14 cellular contexts compared by ENCODE assay signal in genomic region chr17:48812001-48812400, GRCh38. TPM values are rescaled to one million over a fixed set of nuclear protein-coding genes. Genes with fewer than 3 reads are reported as not detected.
DNase-seq lines count a peak whose midpoint lies in the region; ATAC-seq, FAIRE-seq and TF ChIP-seq lines count a peak whose summit lies in the region.
"Had no signal": no experiment of that assay in that cellular context is flagged by ENCODE, and none has a peak within 500 bp of the region (broad histone marks: within the 10 kb centered on the region; RNA-seq: fewer than 3 reads in every experiment).

No MANE protein-coding gene starts in this region.

- H2BK120ac ChIP-seq in H1 (replicated peaks; ENCODE audit: low read depth, low read length): no peak overlapping the region

- H3K56ac ChIP-seq in H1 (replicated peaks; ENCODE audit: insufficient read length, low read depth, low read length): no peak overlapping the region

- no peak overlapping the region for H2BK15ac ChIP-seq in H1 (ENCODE audit: low read length)

- no peak for ATAC-seq in GM23338
- ATAC-seq in mucosa of descending colon: peak; percentile 44
- no peak for ATAC-seq in HG03196 (IDR thresholded peaks at IDR 0.05; ENCODE audit: unreplicated experiment)

- no peaks in the 10 kb centered on the region for H3K9me3 Mint-ChIP-seq in GM23338
- H3K9me3 Mint-ChIP-seq: CD8-positive, alpha-beta memory T cell had no signal

- no peak overlapping the region for H4K5ac ChIP-seq in H1 (ENCODE audit: insufficient read length, low read depth, low read length)

- H3K36me3 ChIP-seq in GM23338 (ENCODE audit: insufficient read depth) (no peaks in the 10 kb centered on the region), H1 (ENCODE audit: control insufficient read depth in 2 of 4, insufficient read depth in 4 of 4, low read length in 3 of 4) (no peaks in the 10 kb centered on the region), mucosa of descending colon (ENCODE audit: low read depth) (no peaks in the 10 kb centered on the region), tibial artery (no peaks in the 10 kb centered on the region)
- H3K36me3 ChIP-seq: BLaER1 had no signal

- CTCF ChIA-PET in H1 (lab: Charles Lee; ENCODE audit: partially characterized antibody): interaction anchor here (0.6 to 88.5 kb wide), 10 partner anchors 8 to 137 kb away, joined by 3 to 2590 read pairs (median 11); partner anchors contain the start of genes ATP5MC1, CALCOCO2, PRAC1 and PRAC2

- peaks cover 5% of the 10 kb centered on the region for H3K27me3 Mint-ChIP-seq in GM23338 (ENCODE audit: insufficient read depth, low read depth, poor library complexity)

- H4K8ac ChIP-seq in H1 (ENCODE audit: extremely low read depth, insufficient read depth, low read length): no peak overlapping the region

- no peak overlapping the region for H2BK12ac ChIP-seq in H1 (ENCODE audit: low read depth, low read length)

- no peaks in the 10 kb centered on the region for H3K9me2 ChIP-seq in GM23338 (ENCODE audit: insufficient read depth)

- TF ChIP-seq CTCF in GM23338 (conservative IDR thresholded peaks at IDR 0.05; ENCODE audit: low read depth in 2 of 2) (no peak), H1 (IDR thresholded peaks at IDR 0.05; ENCODE audit: control extremely low read depth in 1 of 3, insufficient read depth in 1 of 3, low read depth in 1 of 3, low read length in 3 of 3) (no peak), mucosa of descending colon (IDR thresholded peaks at IDR 0.05) (no peak), tibial artery (IDR thresholded peaks at IDR 0.05) (no peak)

- intact Hi-C loops in mucosa of descending colon (cut with DNase I, micrococcal nuclease) (no loop called here), tibial artery (cut with DNase I; ENCODE audit: low total_unique reads) (no loop called here)

- POLR2A ChIA-PET in H1 (lab: Charles Lee; ENCODE audit: partially characterized antibody): interaction anchor here (0.9 to 1.4 kb wide), 3 partner anchors 20 to 67 kb away, joined by 3 to 5 read pairs (median 4); no protein-coding TSS in a partner anchor

- no peak overlapping the region for H3K27ac Mint-ChIP-seq in GM23338
- H3K27ac Mint-ChIP-seq: CD8-positive, alpha-beta memory T cell had no signal

- no peaks in the 10 kb centered on the region; the same call in 1 of the 2 replicates for H3K23me2 ChIP-seq in H1 (ENCODE audit: low read depth, low read length)

- TF ChIP-seq RAD21 in H1 (IDR thresholded peaks at IDR 0.05 in 1 of 2, conservative IDR thresholded peaks at IDR 0.05 in 1 of 2; ENCODE audit: low read depth in 2 of 2, low read length in 2 of 2): no peak

- H3K4me2 ChIP-seq in GM23338: no peak overlapping the region
- 0 out of 4 replicates have a peak overlapping the region, but pooled peaks of 1 of the 2 experiments have one; percentile 29 for H3K4me2 ChIP-seq in H1 (ENCODE audit: insufficient read depth in 1 of 2, low read depth in 2 of 2, low read length in 2 of 2)
- H3K4me2 ChIP-seq: BLaER1 had no signal

- H3K4ac ChIP-seq in H1 (replicated peaks; ENCODE audit: insufficient read length, low read depth, low read length): no peak overlapping the region

- DNase-seq in DMS53 (lab: John Stamatoyannopoulos, UW): peak; percentile 21
- no peak for DNase-seq in DMS53 treated with DMSO at 0.1 percent for 48 hours (lab: John Stamatoyannopoulos, UW; ENCODE audit: unreplicated experiment)
- DNase-seq in GM23338 (ENCODE audit: low spot score): peak; percentile 22
- DNase-seq in H1 (ENCODE audit: low read depth in 1 of 2, low spot score in 2 of 2): no peak
- no peak for DNase-seq in mucosa of descending colon
- DNase-seq in tibial artery: no peak
- no peak for DNase-seq in germinal center (ENCODE audit: low spot score)
- DNase-seq: Caco-2; CD8-positive, alpha-beta memory T cell; H7 had no signal

- H3K9me3 ChIP-seq in H1 (ENCODE audit: insufficient read depth in 2 of 2, low read depth in 1 of 2, low read length in 1 of 2): no peaks in the 10 kb centered on the region
- H3K9me3 ChIP-seq in mucosa of descending colon: no peaks in the 10 kb centered on the region
- no peaks in the 10 kb centered on the region for H3K9me3 ChIP-seq in tibial artery
- H3K9me3 ChIP-seq: BLaER1, Caco-2 had no signal

- H3K27ac ChIP-seq in GM23338 (ENCODE audit: low read depth) (no peak overlapping the region), H1 (ENCODE audit: low read depth, low read length) (no peak overlapping the region), tibial artery (no peak overlapping the region)
- H3K27ac ChIP-seq: 22Rv1, BLaER1 had no signal

- peaks cover 11% of the 10 kb centered on the region; the same call in 1 of the 2 replicates for H3K27me3 ChIP-seq in GM23338 (ENCODE audit: insufficient read depth)
- H3K27me3 ChIP-seq in H1 (replicated peaks in 1 of 4; ENCODE audit: control insufficient read depth in 3 of 4, extremely low read depth in 1 of 4, insufficient read depth in 3 of 4, low read length in 3 of 4): no peaks in the 10 kb centered on the region
- H3K27me3 ChIP-seq in tibial artery: peaks cover 0 to 28% of the 10 kb centered on the region in 2 donors

- no peak overlapping the region for H4K91ac ChIP-seq in H1 (replicated peaks; ENCODE audit: insufficient read length, low read length)

- no peak overlapping the region for H2BK20ac ChIP-seq in H1 (ENCODE audit: low read length)

- peaks cover 9% of the 10 kb centered on the region for H3K4me1 Mint-ChIP-seq in GM23338

- H3K79me2 ChIP-seq in GM23338 (replicated peaks; ENCODE audit: insufficient read depth): no peaks in the 10 kb centered on the region
- H3K79me2 ChIP-seq in H1 (ENCODE audit: control insufficient read depth in 1 of 2, insufficient read depth in 2 of 2, low read length in 2 of 2): no peaks in the 10 kb centered on the region

- no peak for FAIRE-seq in H1 (lab: Jason Lieb, UNC)

- no peak overlapping the region for H2AK5ac ChIP-seq in H1 (ENCODE audit: low read depth, low read length)

- no peaks in the 10 kb centered on the region; the same call in 2 of the 3 replicates for H3K36me3 Mint-ChIP-seq in GM23338 (ENCODE audit: low read depth)
- H3K36me3 Mint-ChIP-seq: CD8-positive, alpha-beta memory T cell had no signal

- no peak for TF ChIP-seq POLR2A in H1 (IDR thresholded peaks at IDR 0.05; ENCODE audit: control extremely low read depth in 1 of 2, low read depth in 2 of 2, low read length in 2 of 2)

- no peak overlapping the region for H2AFZ ChIP-seq in GM23338
- no peak overlapping the region for H2AFZ ChIP-seq in H1 (ENCODE audit: low read length)

- peaks cover 9% of the 10 kb centered on the region for H3K4me1 ChIP-seq in GM23338 (ENCODE audit: insufficient read depth)
- H3K4me1 ChIP-seq in H1 (replicated peaks in 1 of 4; ENCODE audit: control insufficient read depth in 3 of 4, insufficient read depth in 4 of 4, low read length in 3 of 4): peaks cover 0 to 4% (median 0%) of the 10 kb centered on the region in 4 experiments; a peak in 1 of 7 replicates
- peaks cover 27% of the 10 kb centered on the region for H3K4me1 ChIP-seq in mucosa of descending colon (ENCODE audit: low read depth)
- peaks cover 0 to 8% (median 7%) of the 10 kb centered on the region in 4 donors for H3K4me1 ChIP-seq in tibial artery

- H3K79me1 ChIP-seq in H1 (ENCODE audit: low read depth, low read length): no peaks in the 10 kb centered on the region

- WGBS in H1 (ENCODE audit: extremely low coverage in 1 of 2, insufficient coverage in 1 of 2, insufficient read length in 1 of 2, insufficient replicate concordance in 2 of 2, low coverage in 1 of 2, low lambda C conversion rate in 2 of 2, missing lambda C conversion rate in 1 of 2), 2 experiments: 71% methylated on average over 3 of the region's 3 CpGs; no CpG with 5 or more reads in 1 of the 2 experiments

- no peaks in the 10 kb centered on the region for H4K20me1 ChIP-seq in GM23338 (replicated peaks; ENCODE audit: insufficient read depth)
- no peaks in the 10 kb centered on the region for H4K20me1 ChIP-seq in H1 (replicated peaks in 1 of 2; ENCODE audit: control insufficient read depth in 1 of 2, insufficient read depth in 2 of 2, low read length in 2 of 2)
- H4K20me1 ChIP-seq: BLaER1 had no signal

- H3K14ac ChIP-seq in H1 (ENCODE audit: insufficient read length): no peak overlapping the region

- no peak overlapping the region for H3K4me3 Mint-ChIP-seq in GM23338
- H3K4me3 Mint-ChIP-seq: CD8-positive, alpha-beta memory T cell had no signal

- H3F3A ChIP-seq in GM23338 (replicated peaks; ENCODE audit: low read depth): no peaks in the 10 kb centered on the region

- no peak overlapping the region for H2BK5ac ChIP-seq in H1 (ENCODE audit: low read depth, low read length)

- no peak overlapping the region for H3K9ac ChIP-seq in H1 (replicated peaks in 1 of 4; ENCODE audit: extremely low read depth in 1 of 4, low read depth in 3 of 4, low read length in 3 of 4)
- H3K9ac ChIP-seq: BLaER1 had no signal

- no peak for TF ChIP-seq EP300 in H1 (IDR thresholded peaks at IDR 0.05; ENCODE audit: borderline replicate concordance in 1 of 2, low read depth in 2 of 2, low read length in 2 of 2)

- no peak overlapping the region for H3K18ac ChIP-seq in H1 (ENCODE audit: extremely low read depth, low read length)

- H3K4me3 ChIP-seq in GM23338: no peak overlapping the region
- H3K4me3 ChIP-seq in H1 (ENCODE audit: extremely low read depth in 1 of 4, insufficient read depth in 2 of 4, low read depth in 3 of 4, low read length in 4 of 4): no peak overlapping the region
- no peak overlapping the region for H3K4me3 ChIP-seq in mucosa of descending colon
- no peak overlapping the region for H3K4me3 ChIP-seq in tibial artery
- H3K4me3 ChIP-seq: BLaER1 had no signal

- H3K23ac ChIP-seq in H1 (ENCODE audit: insufficient read length): no peak overlapping the region

RNA-seq across cellular contexts. Expression of gene TTLL6, which starts 5.0 kb away (rescaled TPM):
- 1.9 and 2.3 TPM in 2 replicates for total RNA-seq in GM23338 (2014; rRNA removed; shearing (Covaris generic))
- polyA plus RNA-seq in GM23338 (2016; fragmentation: Nextera tagmentation; extraction: Ambion mirVana) (3.5 and 4.7 TPM in 2 replicates), H1 (2011; rRNA removed) (4.3 and 5.0 TPM in 2 replicates)
- total RNA-seq in H1 (2021; fragmentation: NEBNext Ultra II Directional; extraction: Animal tissue kit (Norgen Biotek cat#: 25700)): 2.6 and 2.7 TPM in 2 replicates
- polyA plus RNA-seq in H1 (2011; cell fraction: cytosol; rRNA removed): 7.3 TPM
- 11.8 TPM for polyA plus RNA-seq in H1 (2011; cell fraction: nucleus; rRNA removed)
- polyA plus RNA-seq in H1 (2012, experiment 1 of 2): 2.3 to 4.3 TPM (median 3.5 TPM) in 4 replicates
- polyA plus RNA-seq in H1 (2012, experiment 2 of 2): 0.58 TPM
- 2.8 TPM for polyA plus RNA-seq in H1 (2013, experiment 1 of 2)
- 1.8 TPM for polyA plus RNA-seq in H1 (2013, experiment 2 of 2)
- 4.7 and 5.0 TPM in 2 replicates for polyA minus RNA-seq in H1 (2011; rRNA and poly(A)+ RNA removed)
- polyA minus RNA-seq in H1 (2011; cell fraction: cytosol; rRNA and poly(A)+ RNA removed): 1.9 TPM
- 7.1 TPM for polyA minus RNA-seq in H1 (2011; cell fraction: nucleus; rRNA and poly(A)+ RNA removed)
- total RNA-seq in mucosa of descending colon: 10 to 100 TPM; 10.7 to 25.1 (median 12.2) TPM
- total RNA-seq: CD8-positive, alpha-beta memory T cell; Daoy had no signal
- polyA plus RNA-seq: CD8-positive, alpha-beta memory T cell had no signal

RNA-seq across cellular contexts. Expression of gene CALCOCO2, which starts 18.8 kb away (rescaled TPM):
- total RNA-seq in GM23338 (2014; rRNA removed; shearing (Covaris generic)): 14.4 and 24.8 TPM in 2 replicates
- polyA plus RNA-seq in GM23338 (2016; fragmentation: Nextera tagmentation; extraction: Ambion mirVana): 12.5 and 16.3 TPM in 2 replicates
- 27.7 and 31.8 TPM in 2 replicates for total RNA-seq in H1 (2021; fragmentation: NEBNext Ultra II Directional; extraction: Animal tissue kit (Norgen Biotek cat#: 25700))
- polyA plus RNA-seq in H1 (2011; rRNA removed): 9.5 and 12.1 TPM in 2 replicates
- 15.2 TPM for polyA plus RNA-seq in H1 (2011; cell fraction: cytosol; rRNA removed)
- polyA plus RNA-seq in H1 (2011; cell fraction: nucleus; rRNA removed): 25.9 TPM
- polyA plus RNA-seq in H1 (2012, experiment 1 of 2): 21.1 to 45.2 TPM (median 25.7 TPM) in 4 replicates
- 1.4 TPM for polyA plus RNA-seq in H1 (2012, experiment 2 of 2)
- 16.6 TPM for polyA plus RNA-seq in H1 (2013, experiment 1 of 2)
- polyA plus RNA-seq in H1 (2013, experiment 2 of 2): 16.6 TPM
- polyA minus RNA-seq in H1 (2011; rRNA and poly(A)+ RNA removed): 50.5 and 67.3 TPM in 2 replicates
- polyA minus RNA-seq in H1 (2011; cell fraction: cytosol; rRNA and poly(A)+ RNA removed): 18.8 TPM
- polyA minus RNA-seq in H1 (2011; cell fraction: nucleus; rRNA and poly(A)+ RNA removed): 23.1 TPM
- 100 to 1,000 TPM; 181 to 296 (median 224) TPM for total RNA-seq in mucosa of descending colon

Comparison
In these comparisons a context has a peak if more than half of its experiments do, and no peak if none do; other contexts are left out.
1. DNase-seq: peak in DMS53 (single experiment) and GM23338 (single experiment); none in DMS53 treated with DMSO at 0.1 percent for 48 hours (single experiment), H1 (0 of 2), mucosa of descending colon (0 of 3), tibial artery (0 of 2) and germinal center (single experiment).